Comparison of ENCODE assay signal across 9 cellular contexts in genomic region chr1:68174173-68175113, GRCh38. TPM values are rescaled to one million over a fixed set of nuclear protein-coding genes. Genes with fewer than 3 reads are reported as not detected.
A peak's percentile ranks its signal among the peaks of the same experiment; 100 is the strongest.
DNase-seq lines count a peak whose midpoint lies in the region; ATAC-seq and TF ChIP-seq lines count a peak whose summit lies in the region.
"Had no signal": no experiment of that assay in that cellular context is flagged by ENCODE, and none has a peak within 500 bp of the region (broad histone marks: within the 10 kb centered on the region; RNA-seq: fewer than 3 reads in every experiment).

No MANE protein-coding gene starts in this region.

- H3K36me3 ChIP-seq in breast epithelium (no peaks in the 10 kb centered on the region), left lung (no peaks in the 10 kb centered on the region), transverse colon (no peaks in the 10 kb centered on the region)

- H3K27ac Mint-ChIP-seq in CD14-positive monocyte, result no peak overlapping the region

- H3K9me3 ChIP-seq in breast epithelium, result no peaks in the 10 kb centered on the region
- peaks cover 0 to 3% of the 10 kb centered on the region in 2 donors for H3K9me3 ChIP-seq in left lung
- H3K9me3 ChIP-seq in transverse colon, result no peaks in the 10 kb centered on the region

- H3K4me3 Mint-ChIP-seq in CD14-positive monocyte, result no peak overlapping the region

- H3K4me1 Mint-ChIP-seq in CD14-positive monocyte, result no peaks in the 10 kb centered on the region

- peaks cover 0 to 3% (median 2%) of the 10 kb centered on the region in 3 donors for H3K27me3 Mint-ChIP-seq in CD14-positive monocyte (ENCODE audit: low read depth in 3 of 3)

- TF ChIP-seq CTCF in breast epithelium (IDR thresholded peaks at IDR 0.05) (no peak), left lung (IDR thresholded peaks at IDR 0.05) (no peak), transverse colon (IDR thresholded peaks at IDR 0.05) (no peak), CD14-positive monocyte (IDR thresholded peaks at IDR 0.05) (no peak)

- no peak for TF ChIP-seq EP300 in transverse colon (IDR thresholded peaks at IDR 0.05; ENCODE audit: low read depth)

- peak overlapping the region in 1 of 3 donors; percentile 35 for H3K4me3 ChIP-seq in breast epithelium
- no peak overlapping the region for H3K4me3 ChIP-seq in left lung
- no peak overlapping the region for H3K4me3 ChIP-seq in transverse colon

- peaks cover 3 to 11% of the 10 kb centered on the region in 2 donors for H3K4me1 ChIP-seq in breast epithelium
- H3K4me1 ChIP-seq in left lung, result peaks cover 23 to 30% of the 10 kb centered on the region in 2 donors
- H3K4me1 ChIP-seq in transverse colon, result peaks cover 32 to 71% (median 54%) of the 10 kb centered on the region in 4 donors

- H3K9me3 Mint-ChIP-seq in CD14-positive monocyte, result peaks cover 3 to 7% (median 4%) of the 10 kb centered on the region in 7 donors

- ATAC-seq in left lung (peak; percentile 77), HG03025 (IDR thresholded peaks at IDR 0.05; ENCODE audit: low FRiP score, unreplicated experiment) (no peak)

- intact Hi-C loops in breast epithelium (cut with DNase I; ENCODE audit: low total_unique reads) (loop anchor here (1.0 kb wide), 1 partner anchor 29 kb away; no protein-coding TSS in a partner anchor), left lung (cut with DNase I) (no loop called here), transverse colon (cut with DNase I; ENCODE audit: low total_unique reads) (no loop called here), CD14-positive monocyte (cut with micrococcal nuclease) (no loop called here)

- TF ChIP-seq POLR2A in breast epithelium (IDR thresholded peaks at IDR 0.05) (no peak), transverse colon (IDR thresholded peaks at IDR 0.05) (no peak)

- in situ Hi-C loops in transverse colon (cut with MboI; ENCODE audit: low pct_ligation_motif_present in 1 of 4, low pct_unique_long_range_greater_than_20kb in 1 of 4, low sequenced_read_pairs in 3 of 4), result no loop called here

- H3K27me3 ChIP-seq in breast epithelium (no peaks in the 10 kb centered on the region), left lung (no peaks in the 10 kb centered on the region), transverse colon (no peaks in the 10 kb centered on the region)

- 43 to 75% methylated on average over 6 to 12 of the region's 12 CpGs for WGBS in transverse colon (ENCODE audit: low coverage in 1 of 2), 2 donors

- DNase-seq in NCI-H146 (lab: John Stamatoyannopoulos, UW), result peak; percentile 40
- DNase-seq in NCI-H146 treated with DMSO at 0.1 percent for 48 hours (lab: John Stamatoyannopoulos, UW; ENCODE audit: unreplicated experiment), result no peak
- peak in 1 of 2 donors; percentile 78 for DNase-seq in breast epithelium (ENCODE audit: low spot score in 2 of 2)
- peak in 1 of 2 donors; percentile 51 for DNase-seq in left lung
- peak; percentile 61 for DNase-seq in transverse colon
- DNase-seq in SK-N-DZ (ENCODE audit: low spot score), result no peak
- no peak for DNase-seq in CD14-positive monocyte (ENCODE audit: low spot score)

- H3K27ac ChIP-seq in breast epithelium (peak overlapping the region; percentile 45 to 69), left lung (peak overlapping the region; percentile 46 to 65), transverse colon (peak overlapping the region; percentile 71 to 86 (median 82))
- H3K27ac ChIP-seq: 22Rv1 had no signal

- H3K36me3 Mint-ChIP-seq in CD14-positive monocyte, result peaks cover 0 to 7% of the 10 kb centered on the region in 2 donors

RNA-seq across cellular contexts. Expression of gene WLS, which starts 57.9 kb away (rescaled TPM):
- total RNA-seq in breast epithelium (10 to 100 TPM; 61.9 to 76.3 (median 62.8) TPM), left lung (100 to 1,000 TPM in 1 of 2 donors, 10 to 100 TPM in 1; 85.7 to 127 TPM), transverse colon (100 to 1,000 TPM in 2 of 4 donors, 10 to 100 TPM in 2; 69.9 to 117 (median 98.7) TPM)
- polyA plus RNA-seq in SK-N-DZ (2014; cell fraction: cytosol; rRNA removed), result 9.5 and 21.6 TPM in 2 replicates
- 9.1 and 16.3 TPM in 2 replicates for polyA plus RNA-seq in SK-N-DZ (2014; cell fraction: nucleus; rRNA removed)
- 10 to 100 TPM; 34.6 to 46.3 TPM for polyA plus RNA-seq in CD14-positive monocyte

Comparison
In these comparisons a context has a peak if more than half of its experiments do, and no peak if none do; other contexts are left out.
1. DNase-seq: peak in NCI-H146 (single experiment) and transverse colon (single experiment); none in NCI-H146 treated with DMSO at 0.1 percent for 48 hours (single experiment), SK-N-DZ (single experiment) and CD14-positive monocyte (single experiment).
2. Peak in every context shown above with its lines, with median percentiles within 50 percentile points of each other: H3K27ac ChIP-seq.